In genomic region chr15:82539690-82540054, GRCh38 we compare ENCODE assay signal across 8 cellular contexts. TPM values are rescaled to one million over a fixed set of nuclear protein-coding genes. Genes with fewer than 3 reads are reported as not detected.
A peak's percentile ranks its signal among the peaks of the same experiment; 100 is the strongest.
DNase-seq lines count a peak whose midpoint lies in the region; ATAC-seq and TF ChIP-seq lines count a peak whose summit lies in the region.

No MANE protein-coding gene starts in this region.

- TF ChIP-seq POLR2A in spleen (IDR thresholded peaks at IDR 0.05): no peak
- TF ChIP-seq POLR2A in erythroblast (IDR thresholded peaks at IDR 0.05; ENCODE audit: low read length): no peak

- peaks cover 8% of the 10 kb centered on the region for H3K4me1 ChIP-seq in iPS DF 6.9 (ENCODE audit: control insufficient read depth, insufficient read depth, low read length)
- H3K4me1 ChIP-seq in spleen: peaks cover 22 to 50% (median 36%) of the 10 kb centered on the region in 6 donors

- H3K9me3 ChIP-seq in iPS DF 6.9 (ENCODE audit: control insufficient read depth, insufficient read depth, low read length) (no peaks in the 10 kb centered on the region), spleen (peaks cover 0 to under 1% (median 0%) of the 10 kb centered on the region in 8 donors)

- H3K27me3 ChIP-seq in iPS DF 6.9 (ENCODE audit: control insufficient read depth, insufficient read depth, low read length) (no peaks in the 10 kb centered on the region), spleen (replicated peaks in 1 of 7) (peaks cover 0 to 4% (median 0%) of the 10 kb centered on the region in 7 donors)

- H3K4me3 ChIP-seq in iPS DF 6.9 (ENCODE audit: low read length): peak overlapping the region; percentile 89
- H3K4me3 ChIP-seq in spleen: peak overlapping the region; percentile 71 to 91 (median 85)

- intact Hi-C loops in spleen (cut with DNase I; ENCODE audit: low total_unique reads): loop anchor here (5.0 kb wide), 1 partner anchor 463 kb away; no protein-coding TSS in a partner anchor

- H3K36me3 ChIP-seq in iPS DF 6.9 (ENCODE audit: control insufficient read depth, insufficient read depth, low read length) (peaks cover 32% of the 10 kb centered on the region; the same call in 1 of the 2 replicates), spleen (peaks cover 3 to 46% (median 38%) of the 10 kb centered on the region in 6 donors)

- WGBS in iPS DF 6.9 (ENCODE audit: insufficient coverage, insufficient read length): no CpG with 5 or more reads among the region's 23 CpGs
- WGBS in spleen, 5 donors: 0 to 1% (median 0%) methylated on average over 23 of the region's 23 CpGs

- H3K36me3 Mint-ChIP-seq in activated T-cell treated with anti-CD3 and anti-CD28 coated beads, Interleukin-2, amount 50 U/mL, for 72 hours (ENCODE audit: insufficient read depth in 2 of 2): peaks cover 26 to 39% of the 10 kb centered on the region in 2 donors
- peaks cover 51 to 52% of the 10 kb centered on the region in 2 donors for H3K36me3 Mint-ChIP-seq in activated naive CD4-positive, alpha-beta T cell treated with anti-CD3 and anti-CD28 coated beads, Interleukin-2, amount 50 U/mL, for 72 hours

- no peak for ATAC-seq in activated T-cell treated with anti-CD3 and anti-CD28 coated beads, Interleukin-2, amount 50 U/mL, for 72 hours (replicated peaks in 1 of 2)
- no peak for ATAC-seq in activated naive CD4-positive, alpha-beta T cell treated with anti-CD3 and anti-CD28 coated beads, Interleukin-2, amount 50 U/mL, for 72 hours

- peak overlapping the region; percentile 94 for H3K27ac Mint-ChIP-seq in activated T-cell treated with anti-CD3 and anti-CD28 coated beads, Interleukin-2, amount 50 U/mL, for 72 hours
- H3K27ac Mint-ChIP-seq in activated naive CD4-positive, alpha-beta T cell treated with anti-CD3 and anti-CD28 coated beads, Interleukin-2, amount 50 U/mL, for 72 hours: peak overlapping the region; percentile 98 to 99

- TF ChIP-seq CTCF in spleen (IDR thresholded peaks at IDR 0.05 in 8 of 11, conservative IDR thresholded peaks at IDR 0.05 in 3 of 11): no peak

- no peaks in the 10 kb centered on the region for H3K9me3 Mint-ChIP-seq in activated T-cell treated with anti-CD3 and anti-CD28 coated beads, Interleukin-2, amount 50 U/mL, for 72 hours
- H3K9me3 Mint-ChIP-seq in activated naive CD4-positive, alpha-beta T cell treated with anti-CD3 and anti-CD28 coated beads, Interleukin-2, amount 50 U/mL, for 72 hours: no peaks in the 10 kb centered on the region

- peak overlapping the region; percentile 94 to 95 for H3K4me3 Mint-ChIP-seq in activated T-cell treated with anti-CD3 and anti-CD28 coated beads, Interleukin-2, amount 50 U/mL, for 72 hours

- no peaks in the 10 kb centered on the region for H3K27me3 Mint-ChIP-seq in activated T-cell treated with anti-CD3 and anti-CD28 coated beads, Interleukin-2, amount 50 U/mL, for 72 hours (ENCODE audit: low read depth)

- peaks cover 48% of the 10 kb centered on the region for H3K4me1 Mint-ChIP-seq in activated T-cell treated with anti-CD3 and anti-CD28 coated beads, Interleukin-2, amount 50 U/mL, for 72 hours (ENCODE audit: low read depth)

- DNase-seq in activated T-cell treated with anti-CD3 and anti-CD28 coated beads, Interleukin-2, amount 50 U/mL, for 72 hours: no peak
- DNase-seq in activated T-cell treated with anti-CD3 and anti-CD28 coated beads for 4 hours (no peak), iPS DF 6.9 (ENCODE audit: low read depth, low spot score) (no peak), spleen (no peak), occipital lobe (lab: John Stamatoyannopoulos, UW) (no peak), erythroblast (lab: John Stamatoyannopoulos, UW) (no peak)
- no peak for DNase-seq in activated naive CD4-positive, alpha-beta T cell treated with anti-CD3 and anti-CD28 coated beads, Interleukin-2, amount 50 U/mL, for 72 hours (ENCODE audit: low spot score in 2 of 2)
- DNase-seq in NK-92 treated with Interleukin-12 subunit alpha and Interleukin-12 subunit beta, amount 100 ng/mL, for 24 hours (lab: John Stamatoyannopoulos, UW): no peak

- H3K27ac ChIP-seq in iPS DF 6.9 (ENCODE audit: low read length) (no peak overlapping the region), spleen (peak overlapping the region; percentile 83 to 96 (median 92))

RNA-seq across cellular contexts. Expression of gene RPS17, which starts 0.6 kb away (rescaled TPM):
- 1,000 to 10,000 TPM; 2,812 to 2,932 TPM for total RNA-seq in activated T-cell treated with anti-CD3 and anti-CD28 coated beads, Interleukin-2, amount 50 U/mL, for 72 hours
- total RNA-seq in activated naive CD4-positive, alpha-beta T cell treated with anti-CD3 and anti-CD28 coated beads, Interleukin-2, amount 50 U/mL, for 72 hours: 1,000 to 10,000 TPM; 3,116 to 3,713 TPM
- total RNA-seq in spleen: 1,000 to 10,000 TPM; 1,089 to 1,741 (median 1,381) TPM
- 1,000 to 10,000 TPM; 7,074 to 9,274 (median 9,192) TPM for polyA plus RNA-seq in spleen
- 1,719 TPM for total RNA-seq in occipital lobe
